21 cellular contexts compared by ENCODE assay signal in the genomic region with DNA sequence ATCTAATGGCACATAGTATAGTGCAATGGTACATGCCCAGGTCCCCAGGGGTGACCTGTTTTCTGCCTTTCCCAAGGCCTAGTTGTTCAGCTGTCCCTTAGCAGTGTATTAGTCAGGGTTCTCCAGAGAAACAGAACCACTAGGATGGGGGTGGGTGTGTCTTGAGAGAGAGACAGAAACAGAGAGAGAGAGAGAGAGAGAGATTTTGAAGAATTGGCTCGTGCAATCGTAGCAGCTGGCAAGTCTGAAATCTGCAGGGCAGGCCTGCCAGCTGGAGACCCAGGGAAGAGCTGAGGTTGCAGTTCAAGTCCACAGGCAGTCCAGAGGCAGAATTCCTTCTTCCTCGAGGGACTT.
"Had no signal": no experiment of that assay in that cellular context is flagged by ENCODE, and none has a peak within 500 bp of the region (broad histone marks: within the 10 kb centered on the region; RNA-seq: fewer than 3 reads in every experiment).

No MANE protein-coding gene starts in this region.

- H3K4me1 ChIP-seq: breast epithelium, colonic mucosa, esophagus muscularis mucosa, gastroesophageal sphincter, upper lobe of right lung had no signal

- H3K36me3 ChIP-seq: breast epithelium, colonic mucosa, esophagus muscularis mucosa, gastroesophageal sphincter, heart left ventricle, upper lobe of right lung, WERI-Rb-1 had no signal

- H3K27ac ChIP-seq: breast epithelium, colonic mucosa, dorsolateral prefrontal cortex, esophagus muscularis mucosa, gastroesophageal sphincter, upper lobe of right lung, WERI-Rb-1 had no signal

- H3K27me3 ChIP-seq: breast epithelium, colonic mucosa, esophagus muscularis mucosa, gastroesophageal sphincter, heart left ventricle, upper lobe of right lung had no signal

- H3K27ac Mint-ChIP-seq: activated CD4-positive, alpha-beta T cell treated with anti-CD3 and anti-CD28 coated beads, Interleukin-2, amount 10 ng/mL, durations not matched to agents 7 days and 5 days; activated naive CD8-positive, alpha-beta T cell treated with anti-CD3 and anti-CD28 coated beads for 36 hours; activated T-cell treated with anti-CD3 and anti-CD28 coated beads, Interleukin-2, amount 50 U/mL, for 24 hours; effector memory CD8-positive, alpha-beta T cell; nephron progenitor cell; T-cell; T-helper 2 cell treated with Interferon-gamma antibody and Interleukin-4, amounts not matched to agents 5 μg/mL and 100 μg/mL, for 36 hours had no signal

- H3K9me3 Mint-ChIP-seq: activated CD4-positive, alpha-beta T cell treated with anti-CD3 and anti-CD28 coated beads, Interleukin-2, amount 10 ng/mL, durations not matched to agents 7 days and 5 days; activated naive CD8-positive, alpha-beta T cell treated with anti-CD3 and anti-CD28 coated beads for 36 hours; activated T-cell treated with anti-CD3 and anti-CD28 coated beads, Interleukin-2, amount 50 U/mL, for 24 hours; effector memory CD8-positive, alpha-beta T cell; T-cell; T-helper 2 cell treated with Interferon-gamma antibody and Interleukin-4, amounts not matched to agents 5 μg/mL and 100 μg/mL, for 36 hours had no signal

- H3K9me3 ChIP-seq: breast epithelium, colonic mucosa, esophagus muscularis mucosa, gastroesophageal sphincter, heart left ventricle, upper lobe of right lung had no signal

- H3K36me3 Mint-ChIP-seq: activated naive CD8-positive, alpha-beta T cell treated with anti-CD3 and anti-CD28 coated beads for 36 hours; T-cell had no signal

- H3K4me1 Mint-ChIP-seq: activated CD4-positive, alpha-beta T cell treated with anti-CD3 and anti-CD28 coated beads, Interleukin-2, amount 10 ng/mL, durations not matched to agents 7 days and 5 days; activated naive CD8-positive, alpha-beta T cell treated with anti-CD3 and anti-CD28 coated beads for 36 hours; T-cell had no signal

- H3K27me3 Mint-ChIP-seq: activated CD4-positive, alpha-beta T cell treated with anti-CD3 and anti-CD28 coated beads, Interleukin-2, amount 10 ng/mL, durations not matched to agents 7 days and 5 days; activated naive CD8-positive, alpha-beta T cell treated with anti-CD3 and anti-CD28 coated beads for 36 hours; activated T-cell treated with anti-CD3 and anti-CD28 coated beads, Interleukin-2, amount 50 U/mL, for 24 hours; effector memory CD8-positive, alpha-beta T cell; progenitor cell of endocrine pancreas; T-cell had no signal

- DNase-seq: activated CD4-positive, alpha-beta T cell treated with anti-CD3 and anti-CD28 coated beads, Interleukin-2, amount 10 ng/mL, durations not matched to agents 7 days and 5 days; activated CD4-positive, CD25-positive, alpha-beta regulatory T cell treated with anti-CD3 and anti-CD28 coated beads, Interleukin-2, amount 50 U/mL, for 72 hours; activated naive CD4-positive, alpha-beta T cell treated with Interleukin-2 at 50 U/mL for 16 hours; activated naive CD8-positive, alpha-beta T cell treated with anti-CD3 and anti-CD28 coated beads for 36 hours; activated T-cell treated with anti-CD3 and anti-CD28 coated beads, Interleukin-2, amount 50 U/mL, for 24 hours; colonic mucosa; dorsolateral prefrontal cortex; effector memory CD8-positive, alpha-beta T cell; heart left ventricle; nephron progenitor cell; stimulated activated CD4-positive, alpha-beta T cell treated with anti-CD3 and anti-CD28 coated beads, Interleukin-12 subunit alpha, Interleukin-12 subunit beta, amount 100 ng/mL, for 4 hours; stimulated activated CD4-positive, alpha-beta T cell treated with anti-CD3 and anti-CD28 coated beads, Interleukin-4, amount 100 ng/mL, for 4 hours; stimulated activated naive CD8-positive, alpha-beta T cell treated with anti-CD3 and anti-CD28 coated beads, Interleukin-15, Interleukin-2, amounts not matched to agents 100 U/mL and 50 U/mL, for 24 hours; T-cell; upper lobe of right lung; WERI-Rb-1 had no signal

- H3K4me3 ChIP-seq: breast epithelium, colonic mucosa, dorsolateral prefrontal cortex, esophagus muscularis mucosa, gastroesophageal sphincter, heart left ventricle, upper lobe of right lung had no signal

- H3K4me3 Mint-ChIP-seq: activated CD4-positive, alpha-beta T cell treated with anti-CD3 and anti-CD28 coated beads, Interleukin-2, amount 10 ng/mL, durations not matched to agents 7 days and 5 days; activated naive CD8-positive, alpha-beta T cell treated with anti-CD3 and anti-CD28 coated beads for 36 hours; activated T-cell treated with anti-CD3 and anti-CD28 coated beads, Interleukin-2, amount 50 U/mL, for 24 hours; effector memory CD8-positive, alpha-beta T cell; nephron progenitor cell; T-cell; T-helper 2 cell treated with Interferon-gamma antibody and Interleukin-4, amounts not matched to agents 5 μg/mL and 100 μg/mL, for 36 hours had no signal
